8 cellular contexts compared by ENCODE assay signal in the genomic region with DNA sequence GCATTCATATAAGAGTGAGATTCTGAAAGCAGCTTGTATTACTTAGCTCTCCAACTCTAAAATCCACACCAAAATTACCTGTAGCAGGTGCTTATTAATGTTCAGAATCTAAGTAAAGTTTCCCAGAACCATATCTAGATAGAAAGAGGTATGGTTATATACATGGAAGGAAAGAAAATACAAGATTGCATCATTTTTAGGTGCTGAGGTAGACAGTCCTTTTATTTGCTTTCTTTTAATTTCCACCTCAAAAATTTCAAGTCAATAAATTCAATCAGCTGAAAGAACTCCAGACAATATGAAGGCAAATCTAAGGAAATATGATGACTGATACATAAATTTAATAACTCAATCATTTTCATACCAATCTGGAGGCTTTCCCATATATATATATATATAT.
"Had no signal": no experiment of that assay in that cellular context is flagged by ENCODE, and none has a peak within 500 bp of the region (broad histone marks: within the 10 kb centered on the region; RNA-seq: fewer than 3 reads in every experiment).

No MANE protein-coding gene starts in this region.

- H3K4me3 ChIP-seq: GM12878 had no signal

- ATAC-seq: GM12878 had no signal

- DNase-seq: GDM1, GF-D8 had no signal

- FAIRE-seq: G401.6, GM12878, GM12891, GM12892, GM18507, GM19239 had no signal
